ENCODE assay signal across 33 cellular contexts in the genomic region with DNA sequence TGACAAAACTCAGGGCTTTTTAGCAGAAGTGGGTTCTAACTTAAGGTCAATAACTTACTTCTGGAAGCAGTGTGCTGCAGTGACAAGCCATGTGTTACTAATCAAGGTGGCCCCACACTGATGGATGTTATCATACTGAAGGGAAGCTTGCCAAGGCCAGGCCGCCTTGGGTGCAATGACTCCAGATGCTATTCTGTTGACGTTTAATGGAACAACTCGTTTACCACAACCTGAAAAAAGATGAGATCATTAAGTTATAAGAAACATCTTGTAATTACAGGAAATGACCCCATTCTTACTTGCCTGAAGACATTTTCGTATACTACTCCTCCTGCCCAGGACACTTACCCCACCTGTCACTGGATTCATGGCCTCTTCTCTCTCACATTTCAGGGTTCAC. TPM values are rescaled to one million over a fixed set of nuclear protein-coding genes. Genes with fewer than 3 reads are reported as not detected.
DNase-seq lines count a peak whose midpoint lies in the region; ATAC-seq and TF ChIP-seq lines count a peak whose summit lies in the region.
"Had no signal": no experiment of that assay in that cellular context is flagged by ENCODE, and none has a peak within 500 bp of the region (broad histone marks: within the 10 kb centered on the region; RNA-seq: fewer than 3 reads in every experiment).

No MANE protein-coding gene starts in this region.

- H3K4me3 ChIP-seq in adipocyte (ENCODE audit: low read length): no peak overlapping the region
- H3K4me3 ChIP-seq in fibroblast of villous mesenchyme (ENCODE audit: low read depth, low read length): no peak overlapping the region
- H3K4me3 ChIP-seq: gastrocnemius medialis, hepatocyte, left ventricle myocardium inferior, sigmoid colon, testis had no signal

- H3K4me1 ChIP-seq in adipocyte (ENCODE audit: control insufficient read depth, insufficient read depth, low read length): no peaks in the 10 kb centered on the region
- H3K4me1 ChIP-seq: gastrocnemius medialis, left ventricle myocardium inferior, sigmoid colon, testis had no signal

- H3K4me1 Mint-ChIP-seq in activated naive CD8-positive, alpha-beta T cell (ENCODE audit: low read depth): no peaks in the 10 kb centered on the region
- no peaks in the 10 kb centered on the region for H3K4me1 Mint-ChIP-seq in activated naive CD8-positive, alpha-beta T cell treated with anti-CD3 and anti-CD28 coated beads for 36 hours
- H3K4me1 Mint-ChIP-seq: brain, immature natural killer cell, naive B cell had no signal

- H3K36me3 Mint-ChIP-seq in activated naive CD8-positive, alpha-beta T cell: no peaks in the 10 kb centered on the region
- H3K36me3 Mint-ChIP-seq in activated naive CD8-positive, alpha-beta T cell treated with anti-CD3 and anti-CD28 coated beads for 36 hours: no peaks in the 10 kb centered on the region
- H3K36me3 Mint-ChIP-seq: brain, immature natural killer cell, naive B cell had no signal

- TF ChIP-seq CTCF in fibroblast of villous mesenchyme (IDR thresholded peaks at IDR 0.05; ENCODE audit: insufficient read depth, low read depth, low read length): no peak

- H3K27me3 ChIP-seq in adipocyte (replicated peaks; ENCODE audit: control insufficient read depth, insufficient read depth, low read length): no peaks in the 10 kb centered on the region
- H3K27me3 ChIP-seq: gastrocnemius medialis, hepatocyte, neutrophil, sigmoid colon, testis had no signal

- no peaks in the 10 kb centered on the region for H3K36me3 ChIP-seq in adipocyte (ENCODE audit: control insufficient read depth, insufficient read depth, low read length, severe bottlenecking)
- H3K36me3 ChIP-seq: gastrocnemius medialis, left ventricle myocardium inferior, neutrophil, sigmoid colon had no signal

- no peak overlapping the region for H3K4me3 Mint-ChIP-seq in activated naive CD8-positive, alpha-beta T cell
- no peak overlapping the region for H3K4me3 Mint-ChIP-seq in activated naive CD8-positive, alpha-beta T cell treated with anti-CD3 and anti-CD28 coated beads for 36 hours
- H3K4me3 Mint-ChIP-seq: brain, immature natural killer cell, naive B cell had no signal

- no peak for DNase-seq in activated naive CD8-positive, alpha-beta T cell treated with anti-CD3 and anti-CD28 coated beads for 36 hours
- DNase-seq in adipocyte (ENCODE audit: low read depth): peak; percentile 55
- DNase-seq in fibroblast of villous mesenchyme (ENCODE audit: low read depth): peak; percentile 35
- no peak for DNase-seq in NCI-H524 treated with DMSO at 0.1 percent for 48 hours (lab: John Stamatoyannopoulos, UW)
- DNase-seq in ecto neural progenitor cell (ENCODE audit: low spot score): no peak
- DNase-seq in iPS-NIHi11 (ENCODE audit: low spot score): no peak
- DNase-seq: 8988T; activated CD4-positive, alpha-beta T cell treated with anti-CD3 and anti-CD28 coated beads for 4 hours; activated CD8-positive, alpha-beta memory T cell treated with anti-CD3 and anti-CD28 coated beads for 24 hours; activated effector memory CD4-positive, alpha-beta T cell treated with Interleukin-2 at 50 U/mL for 16 hours; DMS79; gastrocnemius medialis; immature natural killer cell; left ventricle myocardium inferior; naive B cell; NCI-H1436 treated with DMSO at 0.1 percent for 48 hours; NCI-H446 treated with DMSO at 0.1 percent for 48 hours; sigmoid colon; stimulated activated CD4-positive, alpha-beta T cell treated with anti-CD3 and anti-CD28 coated beads, Interleukin-4, amount 100 ng/mL, for 4 hours; stimulated activated naive CD8-positive, alpha-beta T cell treated with anti-CD3 and anti-CD28 coated beads, Interleukin-15, Interleukin-2, amounts not matched to agents 100 U/mL and 50 U/mL, for 24 hours; T-helper 2 cell; testis had no signal

- no peak for ATAC-seq in GM19452 (IDR thresholded peaks at IDR 0.05; ENCODE audit: unreplicated experiment)
- ATAC-seq: gastrocnemius medialis; HCT116; stimulated activated naive CD8-positive, alpha-beta T cell treated with anti-CD3 and anti-CD28 coated beads, Interleukin-15, Interleukin-2, amounts not matched to agents 100 U/mL and 50 U/mL, for 24 hours had no signal

- H3K27ac Mint-ChIP-seq in activated naive CD8-positive, alpha-beta T cell: peak overlapping the region; percentile 55
- no peak overlapping the region for H3K27ac Mint-ChIP-seq in activated naive CD8-positive, alpha-beta T cell treated with anti-CD3 and anti-CD28 coated beads for 36 hours
- H3K27ac Mint-ChIP-seq: brain, immature natural killer cell, naive B cell, progenitor cell of endocrine pancreas had no signal

- no peak overlapping the region for H3K9ac ChIP-seq in adipocyte (ENCODE audit: low read length)
- H3K9ac ChIP-seq: KMS-11 had no signal

- peaks cover 1% of the 10 kb centered on the region for H3K27me3 Mint-ChIP-seq in activated naive CD8-positive, alpha-beta T cell
- no peaks in the 10 kb centered on the region for H3K27me3 Mint-ChIP-seq in activated naive CD8-positive, alpha-beta T cell treated with anti-CD3 and anti-CD28 coated beads for 36 hours
- H3K27me3 Mint-ChIP-seq: brain, naive B cell, progenitor cell of endocrine pancreas had no signal

- peaks cover 4% of the 10 kb centered on the region for H3K9me3 Mint-ChIP-seq in activated naive CD8-positive, alpha-beta T cell (ENCODE audit: low read depth)
- no peaks in the 10 kb centered on the region for H3K9me3 Mint-ChIP-seq in activated naive CD8-positive, alpha-beta T cell treated with anti-CD3 and anti-CD28 coated beads for 36 hours
- H3K9me3 Mint-ChIP-seq: immature natural killer cell had no signal

- H3K9me3 ChIP-seq in adipocyte (ENCODE audit: control insufficient read depth, low read length): no peaks in the 10 kb centered on the region
- H3K9me3 ChIP-seq: gastrocnemius medialis, neutrophil, sigmoid colon, testis had no signal

RNA-seq across cellular contexts. Expression of a gene that starts 38.9 kb away (rescaled TPM):
- total RNA-seq in activated naive CD8-positive, alpha-beta T cell treated with anti-CD3 and anti-CD28 coated beads for 36 hours: not detected
- not detected in 2 replicates for total RNA-seq in fibroblast of villous mesenchyme
- total RNA-seq: cerebellum, gastrocnemius medialis, hepatocyte, left ventricle myocardium inferior, OCI-LY7, progenitor cell of endocrine pancreas, sigmoid colon, urinary bladder had no signal

RNA-seq across cellular contexts. Expression of a gene that starts 40.6 kb away (rescaled TPM):
- not detected for total RNA-seq in activated naive CD8-positive, alpha-beta T cell treated with anti-CD3 and anti-CD28 coated beads for 36 hours
- not detected in 2 replicates for total RNA-seq in fibroblast of villous mesenchyme
- total RNA-seq: cerebellum, gastrocnemius medialis, left ventricle myocardium inferior, OCI-LY7, progenitor cell of endocrine pancreas, sigmoid colon, urinary bladder had no signal

Comparison
In these comparisons a context has a peak if more than half of its experiments do, and no peak if none do; other contexts are left out.
1. DNase-seq: peak in adipocyte (single experiment) and fibroblast of villous mesenchyme (single experiment); none in activated naive CD8-positive, alpha-beta T cell treated with anti-CD3 and anti-CD28 coated beads for 36 hours (single experiment), NCI-H524 treated with DMSO at 0.1 percent for 48 hours (single experiment), ecto neural progenitor cell (single experiment) and iPS-NIHi11 (single experiment).